8 cellular contexts compared by ENCODE assay signal in genomic region chr15:57732526-57733331, GRCh38. TPM values are rescaled to one million over a fixed set of nuclear protein-coding genes. Genes with fewer than 3 reads are reported as not detected.
DNase-seq lines count a peak whose midpoint lies in the region; ATAC-seq, FAIRE-seq and TF ChIP-seq lines count a peak whose summit lies in the region.

No MANE protein-coding gene starts in this region.

- H3K27ac ChIP-seq in HL-60 (replicated peaks) = no peak overlapping the region

- peaks cover 0 to 1% (median 0%) of the 10 kb centered on the region in 6 donors for H3K9me3 Mint-ChIP-seq in immature natural killer cell

- no peak for FAIRE-seq in D721Med (lab: Jason Lieb, UNC)

- no peaks in the 10 kb centered on the region for H3K27me3 ChIP-seq in HL-60 (ENCODE audit: insufficient read depth, poor library complexity, severe bottlenecking)

- H3K4me1 Mint-ChIP-seq in immature natural killer cell = peaks cover 0 to 8% of the 10 kb centered on the region in 2 donors

- H3K4me3 ChIP-seq in HL-60 (replicated peaks; ENCODE audit: insufficient read depth, low read length) = no peak overlapping the region
- H3K4me3 ChIP-seq in astrocyte of the cerebellum (ENCODE audit: low read depth, low read length) = no peak overlapping the region

- H3K27me3 Mint-ChIP-seq in immature natural killer cell (ENCODE audit: low read depth in 3 of 3) = peaks cover 0 to 3% (median 0%) of the 10 kb centered on the region in 3 donors

- TF ChIP-seq CTCF in D721Med (IDR thresholded peaks at IDR 0.05; ENCODE audit: insufficient read depth, missing control alignments) (peak; percentile 85), HL-60 (IDR thresholded peaks at IDR 0.05; ENCODE audit: insufficient read depth, low read length) (peak; percentile 74), astrocyte of the cerebellum (IDR thresholded peaks at IDR 0.05; ENCODE audit: low read depth, low read length, missing control alignments) (peak; percentile 93)

- ATAC-seq in GM19463 (IDR thresholded peaks at IDR 0.05; ENCODE audit: unreplicated experiment) = no peak

- H3K4me3 Mint-ChIP-seq in immature natural killer cell = peak overlapping the region in 1 of 5 donors; percentile 27

- peaks cover 8 to 17% (median 14%) of the 10 kb centered on the region in 3 donors for H3K36me3 Mint-ChIP-seq in immature natural killer cell

- H3K27ac Mint-ChIP-seq in immature natural killer cell = peak overlapping the region in 1 of 6 donors; percentile 5

- in situ Hi-C loops in SK-MEL-5 (cut with HindIII; ENCODE audit: low pct_unique_long_range_greater_than_20kb, low sequenced_read_pairs) (no loop called here), astrocyte of the cerebellum (cut with HindIII; ENCODE audit: low sequenced_read_pairs) (no loop called here)

- DNase-seq in D721Med (ENCODE audit: insufficient read length, low spot score) (no peak), HL-60 (ENCODE audit: low read depth in 1 of 2, low spot score in 1 of 2) (peak; percentile 29 to 36), SK-MEL-5 (ENCODE audit: low read depth, low spot score) (peak; percentile 79), astrocyte of the cerebellum (ENCODE audit: low read depth) (peak; percentile 34), immature natural killer cell (peak; percentile 15 to 28 (median 21)), DMS79 treated with DMSO at 0.1 percent for 48 hours (lab: John Stamatoyannopoulos, UW) (no peak)
- peak; percentile 33 for DNase-seq in stimulated activated CD4-positive, alpha-beta T cell treated with anti-CD3 and anti-CD28 coated beads, Interleukin-1b, Interleukin-23, amount 100 ng/mL, for 48 hours

RNA-seq across cellular contexts. Expression of gene POLR2M, which starts 26.2 kb away (rescaled TPM):
- total RNA-seq in SK-MEL-5 (2014; rRNA removed; shearing (Covaris generic)) = 339 and 530 TPM in 2 replicates
- 205 and 509 TPM in 2 replicates for polyA plus RNA-seq in SK-MEL-5 (2015; cell fraction: cytosol; rRNA removed)
- polyA plus RNA-seq in SK-MEL-5 (2015; cell fraction: nucleus; rRNA removed) = 15.3 and 209 TPM in 2 replicates
- 10 to 100 TPM; 33.3 to 58.1 (median 51.2) TPM for polyA plus RNA-seq in immature natural killer cell

Comparison
In these comparisons a context has a peak if more than half of its experiments do, and no peak if none do; other contexts are left out.
1. DNase-seq: peak in HL-60 (2 of 2), SK-MEL-5 (single experiment), astrocyte of the cerebellum (single experiment), immature natural killer cell (3 of 3) and stimulated activated CD4-positive, alpha-beta T cell treated with anti-CD3 and anti-CD28 coated beads, Interleukin-1b, Interleukin-23, amount 100 ng/mL, for 48 hours (single experiment); none in D721Med (single experiment) and DMS79 treated with DMSO at 0.1 percent for 48 hours (single experiment).
2. Peak in every context shown above with its lines, with median percentiles within 50 percentile points of each other: CTCF ChIP-seq.